9 cellular contexts compared by ENCODE assay signal in genomic region chr10:69479737-69480412, GRCh38. TPM values are rescaled to one million over a fixed set of nuclear protein-coding genes. Genes with fewer than 3 reads are reported as not detected.
A peak's percentile ranks its signal among the peaks of the same experiment; 100 is the strongest.
DNase-seq lines count a peak whose midpoint lies in the region; ATAC-seq, FAIRE-seq and TF ChIP-seq lines count a peak whose summit lies in the region.
"Had no signal": no experiment of that assay in that cellular context is flagged by ENCODE, and none has a peak within 500 bp of the region (broad histone marks: within the 10 kb centered on the region; RNA-seq: fewer than 3 reads in every experiment).

No MANE protein-coding gene starts in this region.

- FAIRE-seq in kidney (lab: Jason Lieb, UNC): no peak

- H3K4me1 ChIP-seq in adrenal gland (replicated peaks in 1 of 2) (peaks cover 4 to 33% of the 10 kb centered on the region in 2 donors), kidney (ENCODE audit: control insufficient read depth in 1 of 2, insufficient read depth in 1 of 2, low read depth in 1 of 2, low read length in 2 of 2) (peaks cover 17 to 30% of the 10 kb centered on the region in 2 donors), gastrocnemius medialis (peaks cover 78 to 98% of the 10 kb centered on the region in 2 donors)

- DNase-seq in CMK (ENCODE audit: low read depth) (peak; percentile 58), adrenal gland (peak in 1 of 7 donors; percentile 36), kidney (peak; percentile 41), gastrocnemius medialis (peak in 1 of 2 donors; percentile 45), kidney glomerular epithelial cell (lab: John Stamatoyannopoulos, UW) (no peak), DMS53 treated with DMSO at 0.1 percent for 48 hours (lab: John Stamatoyannopoulos, UW; ENCODE audit: unreplicated experiment) (no peak)
- DNase-seq in activated CD4-positive, alpha-beta T cell treated with anti-CD3 and anti-CD28 coated beads, Interleukin-2, amount 10 ng/mL, durations not matched to agents 24 days and 14 days: no peak
- DNase-seq: activated naive CD8-positive, alpha-beta T cell treated with anti-CD3 and anti-CD28 coated beads, Interleukin-2, amount 50 U/mL, for 24 hours had no signal

- no peaks in the 10 kb centered on the region for H3K4me1 Mint-ChIP-seq in activated CD4-positive, alpha-beta T cell treated with anti-CD3 and anti-CD28 coated beads, Interleukin-2, amount 10 ng/mL, durations not matched to agents 24 days and 14 days
- H3K4me1 Mint-ChIP-seq: activated naive CD8-positive, alpha-beta T cell treated with anti-CD3 and anti-CD28 coated beads, Interleukin-2, amount 50 U/mL, for 24 hours had no signal

- H3K4me3 Mint-ChIP-seq in activated CD4-positive, alpha-beta T cell treated with anti-CD3 and anti-CD28 coated beads, Interleukin-2, amount 10 ng/mL, durations not matched to agents 24 days and 14 days: no peak overlapping the region
- H3K4me3 Mint-ChIP-seq: activated naive CD8-positive, alpha-beta T cell treated with anti-CD3 and anti-CD28 coated beads, Interleukin-2, amount 50 U/mL, for 24 hours had no signal

- intact Hi-C loops in adrenal gland (cut with DNase I): no loop called here
- intact Hi-C loops in kidney (cut with DNase I): no loop called here
- intact Hi-C loops in gastrocnemius medialis (cut with DNase I; ENCODE audit: low total_unique reads): loop anchor here (2.0 kb wide), 1 partner anchor 15 kb away; no protein-coding TSS in a partner anchor
- intact Hi-C loops in activated CD4-positive, alpha-beta T cell treated with anti-CD3 and anti-CD28 coated beads, Interleukin-2, amount 10 ng/mL, durations not matched to agents 24 days and 14 days (cut with micrococcal nuclease): no loop called here

- H3K27ac ChIP-seq in adrenal gland: peak overlapping the region; percentile 54 to 85 (median 65)
- peak overlapping the region; percentile 59 to 63 for H3K27ac ChIP-seq in kidney (ENCODE audit: low read depth in 2 of 2, low read length in 2 of 2)
- peak overlapping the region; percentile 83 to 91 (median 86) for H3K27ac ChIP-seq in gastrocnemius medialis

- no peak overlapping the region for H3K4me3 ChIP-seq in adrenal gland
- H3K4me3 ChIP-seq in kidney (ENCODE audit: low read length in 2 of 2): no peak overlapping the region
- no peak overlapping the region for H3K4me3 ChIP-seq in gastrocnemius medialis

- peak overlapping the region; percentile 8 to 19 for H3K9ac ChIP-seq in kidney (ENCODE audit: low read length in 2 of 2)

- H3K9me3 ChIP-seq in adrenal gland (replicated peaks in 1 of 3) (no peaks in the 10 kb centered on the region), kidney (ENCODE audit: control insufficient read depth in 1 of 2, low read length in 2 of 2) (no peaks in the 10 kb centered on the region), gastrocnemius medialis (no peaks in the 10 kb centered on the region)

- TF ChIP-seq CTCF in adrenal gland (IDR thresholded peaks at IDR 0.05) (no peak), kidney (IDR thresholded peaks at IDR 0.05; ENCODE audit: borderline replicate concordance, extremely low read depth, insufficient read depth) (no peak), gastrocnemius medialis (IDR thresholded peaks at IDR 0.05 in 4 of 5, conservative IDR thresholded peaks at IDR 0.05 in 1 of 5) (no peak)

- in situ Hi-C loops in gastrocnemius medialis (cut with MboI; ENCODE audit: low sequenced_read_pairs in 4 of 4): no loop called here

- no peaks in the 10 kb centered on the region for H3K36me3 Mint-ChIP-seq in activated CD4-positive, alpha-beta T cell treated with anti-CD3 and anti-CD28 coated beads, Interleukin-2, amount 10 ng/mL, durations not matched to agents 24 days and 14 days (ENCODE audit: low read depth)

- WGBS in adrenal gland, 4 donors: 51 to 73% (median 67%) methylated on average over 2 of the region's 2 CpGs

- no peaks in the 10 kb centered on the region for H3K9me3 Mint-ChIP-seq in activated CD4-positive, alpha-beta T cell treated with anti-CD3 and anti-CD28 coated beads, Interleukin-2, amount 10 ng/mL, durations not matched to agents 24 days and 14 days
- H3K9me3 Mint-ChIP-seq: activated naive CD8-positive, alpha-beta T cell treated with anti-CD3 and anti-CD28 coated beads, Interleukin-2, amount 50 U/mL, for 24 hours had no signal

- peaks cover 5% of the 10 kb centered on the region for H3K27me3 Mint-ChIP-seq in activated CD4-positive, alpha-beta T cell treated with anti-CD3 and anti-CD28 coated beads, Interleukin-2, amount 10 ng/mL, durations not matched to agents 24 days and 14 days
- H3K27me3 Mint-ChIP-seq: activated naive CD8-positive, alpha-beta T cell treated with anti-CD3 and anti-CD28 coated beads, Interleukin-2, amount 50 U/mL, for 24 hours had no signal

- H3K27me3 ChIP-seq in adrenal gland: no peaks in the 10 kb centered on the region
- no peaks in the 10 kb centered on the region for H3K27me3 ChIP-seq in gastrocnemius medialis

- TF ChIP-seq POLR2A in adrenal gland (IDR thresholded peaks at IDR 0.05): no peak
- TF ChIP-seq POLR2A in gastrocnemius medialis (IDR thresholded peaks at IDR 0.05): no peak

- peak; percentile 25 to 36 for ATAC-seq in gastrocnemius medialis
- no peak for ATAC-seq in GM19467 (IDR thresholded peaks at IDR 0.05; ENCODE audit: unreplicated experiment)
- ATAC-seq: activated naive CD8-positive, alpha-beta T cell treated with anti-CD3 and anti-CD28 coated beads, Interleukin-2, amount 50 U/mL, for 24 hours had no signal

- no peak overlapping the region for H3K27ac Mint-ChIP-seq in activated CD4-positive, alpha-beta T cell treated with anti-CD3 and anti-CD28 coated beads, Interleukin-2, amount 10 ng/mL, durations not matched to agents 24 days and 14 days
- H3K27ac Mint-ChIP-seq: activated naive CD8-positive, alpha-beta T cell treated with anti-CD3 and anti-CD28 coated beads, Interleukin-2, amount 50 U/mL, for 24 hours had no signal

- H3K36me3 ChIP-seq in adrenal gland (replicated peaks in 1 of 2) (no peaks in the 10 kb centered on the region), kidney (ENCODE audit: control insufficient read depth in 1 of 2, insufficient read depth in 2 of 2, low read length in 2 of 2) (no peaks in the 10 kb centered on the region), gastrocnemius medialis (no peaks in the 10 kb centered on the region)

RNA-seq across cellular contexts. Expression of gene TSPAN15, which starts 28.6 kb away (rescaled TPM):
- total RNA-seq in adrenal gland: 10 to 100 TPM in 6 of 8 donors, 1 to 10 TPM in 2; 6.9 to 13.6 (median 10.8) TPM
- polyA plus RNA-seq in adrenal gland: 10 to 100 TPM in 1 of 3 donors, 1 to 10 TPM in 2; 5.6 to 14.8 (median 8.6) TPM
- total RNA-seq in kidney: 65.4 TPM
- 28.2 TPM for polyA plus RNA-seq in kidney (ENCODE audit: insufficient read depth, low read depth, low replicate concordance)
- 10 to 100 TPM in 2 of 4 donors, 1 to 10 TPM in 2; 7.9 to 21.0 (median 11.8) TPM for total RNA-seq in gastrocnemius medialis
- 1.6 and 1.9 TPM in 2 replicates for total RNA-seq in activated CD4-positive, alpha-beta T cell treated with anti-CD3 and anti-CD28 coated beads, Interleukin-2, amount 10 ng/mL, durations not matched to agents 24 days and 14 days

Comparison
In these comparisons a context has a peak if more than half of its experiments do, and no peak if none do; other contexts are left out.
1. DNase-seq: peak in CMK (single experiment) and kidney (single experiment); none in kidney glomerular epithelial cell (single experiment), activated CD4-positive, alpha-beta T cell treated with anti-CD3 and anti-CD28 coated beads, Interleukin-2, amount 10 ng/mL, durations not matched to agents 24 days and 14 days (single experiment) and DMS53 treated with DMSO at 0.1 percent for 48 hours (single experiment).
2. Peak in every context shown above with its lines, with median percentiles within 50 percentile points of each other: H3K27ac ChIP-seq.